In the genomic region with DNA sequence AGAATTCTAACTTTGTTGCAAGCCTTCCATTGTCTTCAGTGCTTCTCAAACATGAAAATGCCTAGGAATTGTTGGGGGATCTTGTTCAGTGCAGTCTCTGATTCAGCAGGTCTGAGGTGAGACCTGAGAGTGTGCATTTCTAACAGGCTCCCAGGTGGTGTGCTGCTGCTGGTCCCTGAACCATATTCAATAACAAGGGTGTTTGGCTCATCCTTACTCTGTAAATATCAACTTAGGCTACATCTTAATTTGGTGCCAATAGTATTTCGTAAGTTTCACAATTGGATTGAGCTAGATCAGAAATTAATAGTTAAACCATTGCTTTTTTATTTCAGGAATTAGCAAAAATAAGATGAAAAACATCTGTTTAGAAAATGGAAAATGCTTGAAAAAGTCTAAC, we compare ENCODE assay signal across 2 cellular contexts.
A peak's percentile ranks its signal among the peaks of the same experiment; 100 is the strongest.
TF ChIP-seq lines count a peak whose summit lies in the region.

No MANE protein-coding gene starts in this region.

TF ChIP-seq in liver, 16 proteins besides CTCF, POLR2A, EP300 and RAD21:
- TF ChIP-seq REST (IDR thresholded peaks at IDR 0.05): no peak
- TF ChIP-seq FOXA1 (IDR thresholded peaks at IDR 0.05): peak; percentile 87
- no peak for TF ChIP-seq ZBTB33 (IDR thresholded peaks at IDR 0.05)
- no peak for TF ChIP-seq GABPA (IDR thresholded peaks at IDR 0.05 in 1 of 2, conservative IDR thresholded peaks at IDR 0.05 in 1 of 2)
- TF ChIP-seq HNF4A (conservative IDR thresholded peaks at IDR 0.05): peak; percentile 55 to 63
- peak; percentile 47 to 66 for TF ChIP-seq RXRA (IDR thresholded peaks at IDR 0.05)
- TF ChIP-seq TAF1 (conservative IDR thresholded peaks at IDR 0.05): no peak
- TF ChIP-seq ATF3 (IDR thresholded peaks at IDR 0.05): no peak
- TF ChIP-seq SP1 (IDR thresholded peaks at IDR 0.05): peak; percentile 26
- TF ChIP-seq JUND (IDR thresholded peaks at IDR 0.05): peak; percentile 42 to 62
- peak; percentile 94 for TF ChIP-seq FOXA2 (IDR thresholded peaks at IDR 0.05)
- TF ChIP-seq YY1 (IDR thresholded peaks at IDR 0.05): peak; percentile 52
- no peak for TF ChIP-seq EGR1 (IDR thresholded peaks at IDR 0.05; ENCODE audit: low read depth in 2 of 2)
- no peak for TF ChIP-seq HNF4G (IDR thresholded peaks at IDR 0.05)
- no peak for TF ChIP-seq NR2F2 (IDR thresholded peaks at IDR 0.05)
- TF ChIP-seq MAX (IDR thresholded peaks at IDR 0.05): peak; percentile 20

TF ChIP-seq in HepG2, 621 proteins besides CTCF, POLR2A, EP300 and RAD21 (continued from another document):
- TF ChIP-seq E2F2 (CRISPR knock-in tag; IDR thresholded peaks at IDR 0.05; ENCODE audit: borderline replicate concordance): no peak
- TF ChIP-seq, protein P1, sequence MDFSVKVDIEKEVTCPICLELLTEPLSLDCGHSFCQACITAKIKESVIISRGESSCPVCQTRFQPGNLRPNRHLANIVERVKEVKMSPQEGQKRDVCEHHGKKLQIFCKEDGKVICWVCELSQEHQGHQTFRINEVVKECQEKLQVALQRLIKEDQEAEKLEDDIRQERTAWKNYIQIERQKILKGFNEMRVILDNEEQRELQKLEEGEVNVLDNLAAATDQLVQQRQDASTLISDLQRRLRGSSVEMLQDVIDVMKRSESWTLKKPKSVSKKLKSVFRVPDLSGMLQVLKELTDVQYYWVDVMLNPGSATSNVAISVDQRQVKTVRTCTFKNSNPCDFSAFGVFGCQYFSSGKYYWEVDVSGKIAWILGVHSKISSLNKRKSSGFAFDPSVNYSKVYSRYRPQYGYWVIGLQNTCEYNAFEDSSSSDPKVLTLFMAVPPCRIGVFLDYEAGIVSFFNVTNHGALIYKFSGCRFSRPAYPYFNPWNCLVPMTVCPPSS (IDR thresholded peaks at IDR 0.05): no peak
- TF ChIP-seq MAX (IDR thresholded peaks at IDR 0.05): no peak
- TF ChIP-seq IKZF4 (CRISPR knock-in tag; IDR thresholded peaks at IDR 0.05; ENCODE audit: borderline replicate concordance, low read depth, not compliant biosample characterization): no peak
- no peak for TF ChIP-seq ZNF800 (CRISPR knock-in tag; IDR thresholded peaks at IDR 0.05)
- no peak for TF ChIP-seq ZNF543 (CRISPR knock-in tag; IDR thresholded peaks at IDR 0.05)
- no peak for TF ChIP-seq NFIC (IDR thresholded peaks at IDR 0.05; ENCODE audit: low read length)
- no peak for TF ChIP-seq LCORL (IDR thresholded peaks at IDR 0.05)
- TF ChIP-seq LCORL (CRISPR knock-in tag; IDR thresholded peaks at IDR 0.05): no peak
- no peak for TF ChIP-seq ARNTL (CRISPR knock-in tag; IDR thresholded peaks at IDR 0.05)
- TF ChIP-seq, protein P2, sequence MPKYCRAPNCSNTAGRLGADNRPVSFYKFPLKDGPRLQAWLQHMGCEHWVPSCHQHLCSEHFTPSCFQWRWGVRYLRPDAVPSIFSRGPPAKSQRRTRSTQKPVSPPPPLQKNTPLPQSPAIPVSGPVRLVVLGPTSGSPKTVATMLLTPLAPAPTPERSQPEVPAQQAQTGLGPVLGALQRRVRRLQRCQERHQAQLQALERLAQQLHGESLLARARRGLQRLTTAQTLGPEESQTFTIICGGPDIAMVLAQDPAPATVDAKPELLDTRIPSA (CRISPR knock-in tag; IDR thresholded peaks at IDR 0.05; ENCODE audit: borderline replicate concordance): no peak
- TF ChIP-seq ZSCAN22 (CRISPR knock-in tag; IDR thresholded peaks at IDR 0.05): no peak
- TF ChIP-seq, protein P3, sequence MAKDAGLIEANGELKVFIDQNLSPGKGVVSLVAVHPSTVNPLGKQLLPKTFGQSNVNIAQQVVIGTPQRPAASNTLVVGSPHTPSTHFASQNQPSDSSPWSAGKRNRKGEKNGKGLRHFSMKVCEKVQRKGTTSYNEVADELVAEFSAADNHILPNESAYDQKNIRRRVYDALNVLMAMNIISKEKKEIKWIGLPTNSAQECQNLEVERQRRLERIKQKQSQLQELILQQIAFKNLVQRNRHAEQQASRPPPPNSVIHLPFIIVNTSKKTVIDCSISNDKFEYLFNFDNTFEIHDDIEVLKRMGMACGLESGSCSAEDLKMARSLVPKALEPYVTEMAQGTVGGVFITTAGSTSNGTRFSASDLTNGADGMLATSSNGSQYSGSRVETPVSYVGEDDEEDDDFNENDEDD (CRISPR knock-in tag; IDR thresholded peaks at IDR 0.05; ENCODE audit: borderline replicate concordance): no peak
- TF ChIP-seq REL (CRISPR knock-in tag; conservative IDR thresholded peaks at IDR 0.05): no peak
- TF ChIP-seq IRX3 (CRISPR knock-in tag; IDR thresholded peaks at IDR 0.05; ENCODE audit: borderline replicate concordance, low read depth): no peak
